In genomic region chr1:198641966-198642656, GRCh38 we compare ENCODE assay signal across 11 cellular contexts. TPM values are rescaled to one million over a fixed set of nuclear protein-coding genes. Genes with fewer than 3 reads are reported as not detected.
DNase-seq lines count a peak whose midpoint lies in the region; ATAC-seq and TF ChIP-seq lines count a peak whose summit lies in the region.
"Had no signal": no experiment of that assay in that cellular context is flagged by ENCODE, and none has a peak within 500 bp of the region (broad histone marks: within the 10 kb centered on the region; RNA-seq: fewer than 3 reads in every experiment).

No MANE protein-coding gene starts in this region.

- H3K4me3 Mint-ChIP-seq in activated T-cell treated with anti-CD3 and anti-CD28 coated beads, Interleukin-2, amount 50 U/mL, for 4 hours = peak overlapping the region; percentile 86
- H3K4me3 Mint-ChIP-seq: type B pancreatic cell had no signal

- H3K36me3 Mint-ChIP-seq in activated T-cell treated with anti-CD3 and anti-CD28 coated beads, Interleukin-2, amount 50 U/mL, for 4 hours (ENCODE audit: insufficient read depth) = peaks cover 37% of the 10 kb centered on the region
- H3K36me3 Mint-ChIP-seq: type B pancreatic cell had no signal

- in situ Hi-C loops in transverse colon (cut with MboI; ENCODE audit: low pct_ligation_motif_present in 1 of 4, low pct_unique_long_range_greater_than_20kb in 1 of 4, low sequenced_read_pairs in 3 of 4) = no loop called here

- no peak for TF ChIP-seq POLR2A in transverse colon (IDR thresholded peaks at IDR 0.05)

- H3K27ac ChIP-seq in effector memory CD4-positive, alpha-beta T cell (ENCODE audit: insufficient read depth, low read length, poor library complexity, severe bottlenecking) = peak overlapping the region; percentile 83
- peak overlapping the region in 3 of 4 donors; percentile 12 to 71 (median 49) for H3K27ac ChIP-seq in transverse colon
- H3K27ac ChIP-seq: right atrium auricular region had no signal

- H3K4me3 ChIP-seq in effector memory CD4-positive, alpha-beta T cell (ENCODE audit: insufficient read depth, low read depth, low read length, poor library complexity, severe bottlenecking) = peak overlapping the region; percentile 73
- H3K4me3 ChIP-seq in transverse colon = peak overlapping the region in 1 of 4 donors; percentile 36
- H3K4me3 ChIP-seq: right atrium auricular region had no signal

- intact Hi-C loops in transverse colon (cut with DNase I; ENCODE audit: low total_unique reads) = no loop called here

- H3K4me1 ChIP-seq in effector memory CD4-positive, alpha-beta T cell (ENCODE audit: control insufficient read depth, insufficient read depth, low read length, poor library complexity, severe bottlenecking) = peaks cover 6% of the 10 kb centered on the region
- no peaks in the 10 kb centered on the region for H3K4me1 ChIP-seq in transverse colon
- H3K4me1 ChIP-seq: right atrium auricular region had no signal

- no peak for TF ChIP-seq EP300 in transverse colon (IDR thresholded peaks at IDR 0.05; ENCODE audit: low read depth)

- H3K27me3 ChIP-seq in effector memory CD4-positive, alpha-beta T cell (replicated peaks; ENCODE audit: control insufficient read depth, insufficient read depth, low read length, poor library complexity, severe bottlenecking) = no peaks in the 10 kb centered on the region
- H3K27me3 ChIP-seq in transverse colon = no peaks in the 10 kb centered on the region
- H3K27me3 ChIP-seq: right atrium auricular region had no signal

- no peak for DNase-seq in activated T-cell treated with anti-CD3 and anti-CD28 coated beads, Interleukin-2, amount 50 U/mL, for 4 hours
- no peak for DNase-seq in activated T-cell treated with anti-CD3 and anti-CD28 coated beads, Interleukin-2, amount 50 U/mL, for 1 hour
- peak; percentile 65 for DNase-seq in OCI-M1 (lab: John Stamatoyannopoulos, UW)
- DNase-seq in effector memory CD4-positive, alpha-beta T cell = no peak
- no peak for DNase-seq in transverse colon
- no peak for DNase-seq in NCI-H1048 (lab: John Stamatoyannopoulos, UW)
- no peak for DNase-seq in NOMO-1 treated with dmso at 0.1 percent for 144 hours (lab: John Stamatoyannopoulos, UW; ENCODE audit: unreplicated experiment)
- DNase-seq in NCI-H748 treated with DMSO at 0.1 percent for 48 hours (lab: John Stamatoyannopoulos, UW) = no peak

- 60 to 67% methylated on average over 5 of the region's 5 CpGs for WGBS in transverse colon (ENCODE audit: low coverage in 1 of 2), 2 donors

- peaks cover 47% of the 10 kb centered on the region for H3K4me1 Mint-ChIP-seq in activated T-cell treated with anti-CD3 and anti-CD28 coated beads, Interleukin-2, amount 50 U/mL, for 4 hours (ENCODE audit: low read depth)

- ATAC-seq in activated T-cell treated with anti-CD3 and anti-CD28 coated beads, Interleukin-2, amount 50 U/mL, for 4 hours = peak; percentile 20 to 33

- H3K9me3 Mint-ChIP-seq in activated T-cell treated with anti-CD3 and anti-CD28 coated beads, Interleukin-2, amount 50 U/mL, for 4 hours = no peaks in the 10 kb centered on the region
- H3K9me3 Mint-ChIP-seq: type B pancreatic cell had no signal

- peaks cover 3% of the 10 kb centered on the region for H3K36me3 ChIP-seq in effector memory CD4-positive, alpha-beta T cell (ENCODE audit: control insufficient read depth, insufficient read depth, low read length)
- no peaks in the 10 kb centered on the region for H3K36me3 ChIP-seq in transverse colon
- H3K36me3 ChIP-seq: right atrium auricular region had no signal

- H3K9me3 ChIP-seq in effector memory CD4-positive, alpha-beta T cell (ENCODE audit: control insufficient read depth, low read length) = no peaks in the 10 kb centered on the region
- H3K9me3 ChIP-seq in transverse colon = no peaks in the 10 kb centered on the region
- H3K9me3 ChIP-seq: right atrium auricular region had no signal

- no peaks in the 10 kb centered on the region for H3K27me3 Mint-ChIP-seq in activated T-cell treated with anti-CD3 and anti-CD28 coated beads, Interleukin-2, amount 50 U/mL, for 4 hours (ENCODE audit: low read depth)
- H3K27me3 Mint-ChIP-seq: type B pancreatic cell had no signal

- TF ChIP-seq CTCF in transverse colon (IDR thresholded peaks at IDR 0.05) = no peak

RNA-seq across cellular contexts. Expression of gene PTPRC, which starts 3.3 kb away (rescaled TPM):
- 100 to 1,000 TPM; 181 to 243 (median 224) TPM for total RNA-seq in activated T-cell treated with anti-CD3 and anti-CD28 coated beads, Interleukin-2, amount 50 U/mL, for 4 hours
- 10 to 100 TPM in 3 of 4 donors, 1 to 10 TPM in 1; 6.4 to 50.7 (median 25.6) TPM for total RNA-seq in transverse colon
- total RNA-seq: dermis microvascular lymphatic vessel endothelial cell had no signal
